In the genomic region with DNA sequence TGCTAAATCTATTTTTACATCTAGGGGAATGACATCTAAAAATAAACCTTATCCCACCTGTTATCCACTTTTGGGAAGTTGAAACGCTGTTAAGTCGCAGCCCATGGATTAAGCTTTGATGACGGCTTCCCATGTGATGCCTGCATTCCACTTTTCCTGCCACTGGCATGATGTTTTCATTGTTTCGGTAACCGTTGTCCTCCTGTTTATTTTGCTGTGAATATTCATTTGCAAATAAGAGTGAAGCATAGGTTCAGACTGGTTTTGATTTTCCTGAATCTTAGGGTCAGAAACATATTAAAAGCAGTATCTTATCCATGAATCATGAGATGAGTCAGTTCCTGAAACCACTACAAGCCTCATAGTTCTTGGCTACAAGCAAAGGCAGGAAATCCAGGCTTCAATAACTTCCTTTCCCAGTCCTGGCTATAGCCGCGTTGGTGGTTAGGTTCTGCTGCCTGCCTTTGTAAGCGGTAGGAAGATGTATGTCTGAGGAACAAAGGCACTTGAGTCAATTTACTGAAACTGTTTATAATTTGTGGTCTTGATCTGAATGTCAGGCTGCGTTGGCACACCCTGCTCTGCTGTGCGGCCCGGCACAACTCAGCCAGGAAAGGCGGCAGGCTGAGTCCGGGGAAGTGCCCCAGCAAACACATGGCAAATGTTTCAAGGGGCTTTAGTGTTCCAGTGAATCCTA, we compare ENCODE assay signal across 1 cellular context.
TF ChIP-seq lines count a peak whose summit lies in the region.

No MANE protein-coding gene starts in this region.

TF ChIP-seq in HepG2, 621 proteins besides CTCF, POLR2A, EP300 and RAD21 (continued from another document):
- TF ChIP-seq ZNF687 (CRISPR knock-in tag; IDR thresholded peaks at IDR 0.05) (peak; percentile 78), SALL1 (CRISPR knock-in tag; IDR thresholded peaks at IDR 0.05) (0 out of 2 replicates have a peak, but pooled peaks have one; percentile 26), ZBTB4 (CRISPR knock-in tag; IDR thresholded peaks at IDR 0.05; ENCODE audit: borderline replicate concordance) (0 out of 2 replicates have a peak, but pooled peaks have one; percentile 52), MED1 (CRISPR knock-in tag; IDR thresholded peaks at IDR 0.05) (0 out of 2 replicates have a peak, but pooled peaks have one; percentile 21)
